In genomic region chr15:41735033-41735432, GRCh38 we compare ENCODE assay signal across 23 cellular contexts. TPM values are rescaled to one million over a fixed set of nuclear protein-coding genes. Genes with fewer than 3 reads are reported as not detected.
DNase-seq lines count a peak whose midpoint lies in the region; ATAC-seq, FAIRE-seq and TF ChIP-seq lines count a peak whose summit lies in the region.
"Had no signal": no experiment of that assay in that cellular context is flagged by ENCODE, and none has a peak within 500 bp of the region (broad histone marks: within the 10 kb centered on the region; RNA-seq: fewer than 3 reads in every experiment).

No MANE protein-coding gene starts in this region.

- TF ChIP-seq POLR2A in upper lobe of left lung (IDR thresholded peaks at IDR 0.05): no peak

- WGBS in upper lobe of left lung, 2 donors: 74 to 80% methylated on average over 4 of the region's 4 CpGs

- H3K36me3 ChIP-seq in astrocyte (ENCODE audit: insufficient read depth, low read length): peaks cover 21% of the 10 kb centered on the region
- H3K36me3 ChIP-seq in lower lobe of right lung: peaks cover 81% of the 10 kb centered on the region
- H3K36me3 ChIP-seq in upper lobe of left lung: peaks cover 2 to 72% (median 20%) of the 10 kb centered on the region in 4 donors
- peaks cover 40% of the 10 kb centered on the region for H3K36me3 ChIP-seq in WERI-Rb-1
- H3K36me3 ChIP-seq in SJCRH30: peaks cover 43% of the 10 kb centered on the region

- ATAC-seq in lower lobe of right lung (peak; percentile 97 to 99), upper lobe of left lung (ENCODE audit: low FRiP score in 2 of 2) (peak; percentile 66 to 95)
- ATAC-seq: A549, GM23338, HCT116 had no signal

- H3K4me1 Mint-ChIP-seq in astrocyte (ENCODE audit: low read depth, unreplicated experiment): peaks cover 5% of the 10 kb centered on the region
- H3K4me1 Mint-ChIP-seq: GM23338, H9 had no signal

- H3K9me3 ChIP-seq in astrocyte (ENCODE audit: insufficient read depth, low read depth, low read length): no peaks in the 10 kb centered on the region
- H3K9me3 ChIP-seq in lower lobe of right lung: no peaks in the 10 kb centered on the region
- H3K9me3 ChIP-seq in upper lobe of left lung: no peaks in the 10 kb centered on the region
- no peaks in the 10 kb centered on the region for H3K9me3 ChIP-seq in WERI-Rb-1 (ENCODE audit: severe bottlenecking)
- H3K9me3 ChIP-seq in SJCRH30 (replicated peaks): no peaks in the 10 kb centered on the region
- H3K9me3 ChIP-seq: A549; BE2C; BLaER1 treated with 17β-estradiol and CSF1 and Interleukin-3, amounts not matched to agents 10 nM and 100 nM had no signal

- TF ChIP-seq CTCF in astrocyte (IDR thresholded peaks at IDR 0.05; ENCODE audit: insufficient read depth, low read depth, low read length) (no peak), lower lobe of right lung (IDR thresholded peaks at IDR 0.05) (no peak), upper lobe of left lung (IDR thresholded peaks at IDR 0.05) (no peak), WERI-Rb-1 (IDR thresholded peaks at IDR 0.05; ENCODE audit: low read depth, low read length) (no peak)

- no peak overlapping the region for H3K4me3 ChIP-seq in astrocyte (ENCODE audit: insufficient read depth, low read depth, low read length)
- H3K4me3 ChIP-seq in lower lobe of right lung: no peak overlapping the region
- no peak overlapping the region for H3K4me3 ChIP-seq in upper lobe of left lung
- H3K4me3 ChIP-seq in WERI-Rb-1 (ENCODE audit: low read depth, low read length): no peak overlapping the region
- no peak overlapping the region for H3K4me3 ChIP-seq in SJCRH30
- H3K4me3 ChIP-seq: A549; BLaER1 treated with 17β-estradiol and CSF1 and Interleukin-3, amounts not matched to agents 10 nM and 100 nM; GM23338 had no signal

- no peaks in the 10 kb centered on the region for H4K20me1 ChIP-seq in astrocyte (ENCODE audit: insufficient read depth, low read length)

- no peaks in the 10 kb centered on the region for H3K4me1 ChIP-seq in astrocyte (ENCODE audit: insufficient read depth, low read length)
- no peaks in the 10 kb centered on the region for H3K4me1 ChIP-seq in lower lobe of right lung
- H3K4me1 ChIP-seq in upper lobe of left lung: no peaks in the 10 kb centered on the region
- no peaks in the 10 kb centered on the region for H3K4me1 ChIP-seq in SJCRH30
- H3K4me1 ChIP-seq: A549, BE2C had no signal

- FAIRE-seq in astrocyte (lab: Jason Lieb, UNC): no peak
- FAIRE-seq: A549, GM12891, GM18507 had no signal

- no peak overlapping the region for H3K9ac ChIP-seq in astrocyte (ENCODE audit: low read length)
- H3K9ac ChIP-seq: BLaER1 treated with 17β-estradiol and CSF1 and Interleukin-3, amounts not matched to agents 10 nM and 100 nM had no signal

- no peak overlapping the region for H3K27ac Mint-ChIP-seq in astrocyte (ENCODE audit: unreplicated experiment)
- H3K27ac Mint-ChIP-seq: CD14-positive monocyte; CD4-positive, alpha-beta T cell; GM23338; H9 had no signal

- TF ChIP-seq EP300 in upper lobe of left lung (IDR thresholded peaks at IDR 0.05): no peak

- DNase-seq in astrocyte (ENCODE audit: low read depth) (no peak), lower lobe of right lung (no peak), upper lobe of left lung (peak in 1 of 2 donors; percentile 59), NCI-H146 (lab: John Stamatoyannopoulos, UW) (no peak), WERI-Rb-1 (no peak), SJCRH30 (no peak)
- DNase-seq: 8988T; ACHN; AML-193; BE2C; CD4-positive, alpha-beta T cell; CD8-positive, alpha-beta memory T cell; DMS53; DMS79 treated with DMSO at 0.1 percent for 48 hours; GF-D8; H9 had no signal

- H3K36me3 Mint-ChIP-seq in astrocyte (ENCODE audit: low read depth, unreplicated experiment): peaks cover 11% of the 10 kb centered on the region

- no peak overlapping the region for H2AFZ ChIP-seq in astrocyte (ENCODE audit: low read depth, low read length)
- H2AFZ ChIP-seq: GM23338 had no signal

- intact Hi-C loops in lower lobe of right lung (cut with DNase I): no loop called here

- H3K27ac ChIP-seq in astrocyte (ENCODE audit: low read depth, low read length): no peak overlapping the region
- H3K27ac ChIP-seq in lower lobe of right lung: no peak overlapping the region
- H3K27ac ChIP-seq in upper lobe of left lung: peak overlapping the region in 2 of 4 donors; percentile 33 to 47
- no peak overlapping the region for H3K27ac ChIP-seq in WERI-Rb-1
- no peak overlapping the region for H3K27ac ChIP-seq in SJCRH30
- H3K27ac ChIP-seq: A549; BLaER1 treated with 17β-estradiol and CSF1 and Interleukin-3, amounts not matched to agents 10 nM and 100 nM had no signal

- H3K4me3 Mint-ChIP-seq in astrocyte (ENCODE audit: unreplicated experiment): peak overlapping the region; percentile 50
- H3K4me3 Mint-ChIP-seq: CD14-positive monocyte; CD4-positive, alpha-beta T cell; CD8-positive, alpha-beta memory T cell; GM23338; H9 had no signal

- no peaks in the 10 kb centered on the region for H3K27me3 ChIP-seq in astrocyte (ENCODE audit: insufficient read depth, low read length)
- no peaks in the 10 kb centered on the region for H3K27me3 ChIP-seq in lower lobe of right lung (ENCODE audit: low read depth)
- no peaks in the 10 kb centered on the region for H3K27me3 ChIP-seq in upper lobe of left lung
- no peaks in the 10 kb centered on the region for H3K27me3 ChIP-seq in WERI-Rb-1 (ENCODE audit: insufficient read depth, low read depth, severe bottlenecking)
- H3K27me3 ChIP-seq in SJCRH30: no peaks in the 10 kb centered on the region
- H3K27me3 ChIP-seq: BE2C; BLaER1 treated with 17β-estradiol and CSF1 and Interleukin-3, amounts not matched to agents 10 nM and 100 nM had no signal

- no peaks in the 10 kb centered on the region for H3K9me3 Mint-ChIP-seq in astrocyte (ENCODE audit: unreplicated experiment)
- H3K9me3 Mint-ChIP-seq: CD14-positive monocyte; CD4-positive, alpha-beta T cell; CD8-positive, alpha-beta memory T cell; GM23338; H9 had no signal

- H3K79me2 ChIP-seq in astrocyte (ENCODE audit: insufficient read depth, low read length): peaks cover 3% of the 10 kb centered on the region

- H3K4me2 ChIP-seq in astrocyte (ENCODE audit: low read length): no peak overlapping the region
- H3K4me2 ChIP-seq: A549; BLaER1 treated with 17β-estradiol and CSF1 and Interleukin-3, amounts not matched to agents 10 nM and 100 nM; GM23338 had no signal

- no peaks in the 10 kb centered on the region for H3K27me3 Mint-ChIP-seq in astrocyte (ENCODE audit: low read depth, unreplicated experiment)
- H3K27me3 Mint-ChIP-seq: CD4-positive, alpha-beta T cell; CD8-positive, alpha-beta memory T cell had no signal

RNA-seq across cellular contexts. Expression of gene MAPKBP1, which starts 39.3 kb away (rescaled TPM):
- total RNA-seq in astrocyte: 30.8 and 30.9 TPM in 2 replicates
- 17.0 TPM for total RNA-seq in lower lobe of right lung
- total RNA-seq in upper lobe of left lung: 10 to 100 TPM; 12.8 to 83.8 (median 26.8) TPM
- total RNA-seq in SJCRH30 (2014; rRNA removed; shearing (Covaris generic)): 10.9 and 14.5 TPM in 2 replicates
